In genomic region chr6:28488916-28489365, GRCh38 we compare ENCODE assay signal across 8 cellular contexts. TPM values are rescaled to one million over a fixed set of nuclear protein-coding genes. Genes with fewer than 3 reads are reported as not detected.
DNase-seq lines count a peak whose midpoint lies in the region; TF ChIP-seq lines count a peak whose summit lies in the region.

No MANE protein-coding gene starts in this region.

- no peak overlapping the region for H2AK5ac ChIP-seq in mesenchymal stem cell (ENCODE audit: low read length, severe bottlenecking)

- no peak overlapping the region for H3K14ac ChIP-seq in mesenchymal stem cell (ENCODE audit: low read length in 2 of 2)

- H2BK15ac ChIP-seq in mesenchymal stem cell (ENCODE audit: low read depth, poor library complexity, severe bottlenecking): no peak overlapping the region

- peak overlapping the region; percentile 11 for H3K27ac ChIP-seq in mesenchymal stem cell (ENCODE audit: low read length, poor library complexity, severe bottlenecking)
- H3K27ac ChIP-seq in spleen: peak overlapping the region in 1 of 8 donors; percentile 16

- no peaks in the 10 kb centered on the region for H3K36me3 ChIP-seq in mesenchymal stem cell (ENCODE audit: control insufficient read depth in 1 of 2, insufficient read depth in 2 of 2, low read depth in 1 of 2, low read length in 2 of 2)
- no peaks in the 10 kb centered on the region for H3K36me3 ChIP-seq in spleen

- H2BK12ac ChIP-seq in mesenchymal stem cell (ENCODE audit: low read length in 2 of 2): no peak overlapping the region

- H3K4me3 ChIP-seq in astrocyte of the spinal cord (ENCODE audit: low read depth, low read length) (peak overlapping the region; percentile 68), mesenchymal stem cell (ENCODE audit: insufficient read depth in 1 of 2, low read depth in 1 of 2, low read length in 2 of 2) (peak overlapping the region; percentile 54 to 83), spleen (peak overlapping the region in 2 of 8 donors; percentile 36 to 63)

- no peak overlapping the region for H4K91ac ChIP-seq in mesenchymal stem cell (ENCODE audit: low read length)

- intact Hi-C loops in spleen (cut with DNase I; ENCODE audit: low total_unique reads): no loop called here
- intact Hi-C loops in CD14-positive monocyte (cut with micrococcal nuclease): no loop called here

- H3K23ac ChIP-seq in mesenchymal stem cell (ENCODE audit: low read length in 2 of 2): no peak overlapping the region

- H3K4me3 Mint-ChIP-seq in CD14-positive monocyte: peak overlapping the region in 1 of 2 donors; percentile 71

- no peak for TF ChIP-seq CTCF in astrocyte of the spinal cord (IDR thresholded peaks at IDR 0.05; ENCODE audit: low read depth, low read length)
- no peak for TF ChIP-seq CTCF in spleen (IDR thresholded peaks at IDR 0.05 in 8 of 11, conservative IDR thresholded peaks at IDR 0.05 in 3 of 11)
- TF ChIP-seq CTCF in CD14-positive monocyte (IDR thresholded peaks at IDR 0.05): no peak

- H3K4me1 ChIP-seq in mesenchymal stem cell (ENCODE audit: control insufficient read depth, insufficient read depth, low read depth, low read length): no peaks in the 10 kb centered on the region
- peaks cover 0 to 20% (median 10%) of the 10 kb centered on the region in 6 donors for H3K4me1 ChIP-seq in spleen

- H3K9me3 Mint-ChIP-seq in CD14-positive monocyte: peaks cover 3 to 20% (median 10%) of the 10 kb centered on the region in 7 donors

- H3K18ac ChIP-seq in mesenchymal stem cell (ENCODE audit: low read depth in 1 of 2, low read length in 2 of 2): no peak overlapping the region

- H3K4ac ChIP-seq in mesenchymal stem cell (ENCODE audit: low read depth in 1 of 2, low read length in 2 of 2): no peak overlapping the region

- H3K4me1 Mint-ChIP-seq in CD14-positive monocyte: peaks cover 13% of the 10 kb centered on the region

- H2AFZ ChIP-seq in mesenchymal stem cell (ENCODE audit: low read depth, low read length): no peak overlapping the region

- no peaks in the 10 kb centered on the region for H3K79me1 ChIP-seq in mesenchymal stem cell (replicated peaks; ENCODE audit: low read length, poor library complexity, severe bottlenecking)

- peaks cover 47 to 66% (median 53%) of the 10 kb centered on the region in 3 donors for H3K27me3 Mint-ChIP-seq in CD14-positive monocyte (ENCODE audit: low read depth in 3 of 3)

- H3K4me2 ChIP-seq in mesenchymal stem cell (ENCODE audit: low read length, poor library complexity, severe bottlenecking): peak overlapping the region; percentile 72

- H3K36me3 Mint-ChIP-seq in CD14-positive monocyte: no peaks in the 10 kb centered on the region

- 5% methylated on average over 6 of the region's 14 CpGs for WGBS in mesenchymal stem cell
- WGBS in spleen, 5 donors: 10 to 21% (median 11%) methylated on average over 14 of the region's 14 CpGs

- no peak overlapping the region for H2BK5ac ChIP-seq in mesenchymal stem cell (ENCODE audit: low read depth, low read length, poor library complexity, severe bottlenecking)

- DNase-seq in NCI-H2171 treated with DMSO at 0.1 percent for 48 hours (lab: John Stamatoyannopoulos, UW) (peak; percentile 22), NCI-H2171 (lab: John Stamatoyannopoulos, UW) (no peak), NCI-H524 (lab: John Stamatoyannopoulos, UW) (peak; percentile 21 to 60), astrocyte of the spinal cord (ENCODE audit: low read depth, low spot score) (peak; percentile 75), mesenchymal stem cell (peak; percentile 75), spleen (no peak), CD14-positive monocyte (ENCODE audit: low spot score) (no peak), GOT3 (lab: John Stamatoyannopoulos, UW) (no peak)

- H4K8ac ChIP-seq in mesenchymal stem cell (ENCODE audit: low read length): no peak overlapping the region

- H3K27me3 ChIP-seq in mesenchymal stem cell (ENCODE audit: control insufficient read depth in 1 of 2, insufficient read depth in 1 of 2, low read length in 2 of 2) (peaks cover 0 to 5% of the 10 kb centered on the region in 2 experiments), spleen (replicated peaks in 1 of 7) (peaks cover 0 to 92% (median 48%) of the 10 kb centered on the region in 7 donors)

- H2BK120ac ChIP-seq in mesenchymal stem cell (ENCODE audit: low read depth, low read length): no peak overlapping the region

- peak overlapping the region; percentile 90 for H3K9ac ChIP-seq in mesenchymal stem cell (ENCODE audit: low read length)

- TF ChIP-seq POLR2A in spleen (IDR thresholded peaks at IDR 0.05): no peak

- H3K9me3 ChIP-seq in mesenchymal stem cell (ENCODE audit: control insufficient read depth, low read length) (no peaks in the 10 kb centered on the region), spleen (no peaks in the 10 kb centered on the region)

- in situ Hi-C loops in astrocyte of the spinal cord (cut with HindIII; ENCODE audit: low sequenced_read_pairs): no loop called here

- no peak overlapping the region for H3K27ac Mint-ChIP-seq in CD14-positive monocyte

RNA-seq across cellular contexts. Expression of gene GPX6, which starts 26.7 kb away (rescaled TPM):
- not detected for polyA plus RNA-seq in mesenchymal stem cell (2013, experiment 1 of 2)
- polyA plus RNA-seq in mesenchymal stem cell (2013, experiment 2 of 2): not detected
- not detected for total RNA-seq in spleen
- polyA plus RNA-seq in spleen (not detected), CD14-positive monocyte (not detected)

RNA-seq across cellular contexts. Expression of gene GPX5, which starts 36.7 kb away (rescaled TPM):
- not detected for polyA plus RNA-seq in mesenchymal stem cell (2013, experiment 1 of 2)
- polyA plus RNA-seq in mesenchymal stem cell (2013, experiment 2 of 2): not detected
- total RNA-seq in spleen: not detected
- polyA plus RNA-seq in spleen: not detected
- polyA plus RNA-seq in CD14-positive monocyte: not detected

RNA-seq across cellular contexts. Expression of gene ZSCAN23, which starts 45.6 kb away (rescaled TPM):
- 0.64 TPM for polyA plus RNA-seq in mesenchymal stem cell (2013, experiment 1 of 2)
- 1.0 TPM for polyA plus RNA-seq in mesenchymal stem cell (2013, experiment 2 of 2)
- total RNA-seq in spleen: 1 to 10 TPM; 1.4 to 4.6 (median 2.5) TPM
- under 1 TPM in 2 of 3 donors, not detected in 1; 0.14 to 0.32 TPM for polyA plus RNA-seq in spleen
- polyA plus RNA-seq in CD14-positive monocyte: not detected

Comparison
In these comparisons a context has a peak if more than half of its experiments do, and no peak if none do; other contexts are left out.
1. DNase-seq: peak in NCI-H2171 treated with DMSO at 0.1 percent for 48 hours (single experiment), NCI-H524 (2 of 2), astrocyte of the spinal cord (single experiment) and mesenchymal stem cell (single experiment); none in NCI-H2171 (single experiment), spleen (single experiment), CD14-positive monocyte (single experiment) and GOT3 (single experiment).